Comparison of ENCODE assay signal across 1 cellular context in genomic region chr1:233664254-233664653, GRCh38.
TF ChIP-seq lines count a peak whose summit lies in the region.

No MANE protein-coding gene starts in this region.

TF ChIP-seq in WTC11, 78 proteins besides CTCF, POLR2A, EP300 and RAD21 (continued from another document):
- TF ChIP-seq PRDM15 (CRISPR knock-in tag; IDR thresholded peaks at IDR 0.05) (no peak), CDX4 (CRISPR knock-in tag; IDR thresholded peaks at IDR 0.05; ENCODE audit: borderline replicate concordance) (no peak)
TF ChIP-seq in WTC11: peak in this region for 0.
